2 cellular contexts compared by ENCODE assay signal in the genomic region with DNA sequence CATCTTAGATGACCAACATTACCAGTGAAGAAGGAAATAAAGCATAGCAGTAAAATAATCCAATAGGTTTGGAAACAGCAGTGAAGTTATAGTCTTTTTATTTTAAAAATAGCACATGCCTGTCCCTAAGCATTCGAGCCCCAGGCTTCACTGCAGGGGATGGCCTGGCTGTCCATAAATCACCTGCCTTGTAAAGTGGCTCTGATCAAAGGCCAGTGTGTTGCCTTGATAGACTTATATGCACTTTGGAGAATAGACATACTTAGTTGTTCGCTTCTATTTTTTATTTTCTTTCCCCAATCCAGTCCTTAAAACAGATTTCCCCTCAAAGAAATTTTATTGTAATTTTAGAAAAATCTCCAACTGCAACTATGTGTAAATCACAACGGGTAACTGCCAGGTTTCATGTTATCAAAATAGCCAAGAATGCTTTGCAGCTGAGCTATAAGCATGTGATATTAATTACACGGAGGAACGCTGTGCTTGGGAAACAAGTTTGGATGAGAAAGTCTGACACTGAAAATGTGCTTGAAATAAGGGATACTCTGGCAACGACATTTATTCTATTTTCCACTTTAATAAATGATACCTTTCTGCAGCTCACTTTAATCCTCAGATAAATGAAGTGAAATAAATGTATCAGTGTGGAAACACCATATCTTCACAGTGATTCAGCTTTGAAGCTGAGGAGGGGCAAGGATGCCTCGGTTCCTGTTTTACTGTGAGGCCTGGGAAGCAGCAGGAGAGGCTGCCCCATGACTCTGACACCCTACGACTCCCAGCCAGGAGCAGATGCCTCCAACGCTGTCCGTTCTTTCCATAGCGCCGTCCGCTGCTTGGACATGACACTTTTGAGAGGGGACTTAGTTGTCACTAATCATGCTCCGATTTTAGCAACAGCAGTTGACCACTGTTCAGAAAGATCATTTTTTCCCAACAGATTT.
A peak's percentile ranks its signal among the peaks of the same experiment; 100 is the strongest.
TF ChIP-seq lines count a peak whose summit lies in the region.

No MANE protein-coding gene starts in this region.

TF ChIP-seq in HEK293T, 16 proteins besides CTCF, POLR2A, EP300 and RAD21:
- TF ChIP-seq FOXM1 (IDR thresholded peaks at IDR 0.05; ENCODE audit: borderline replicate concordance) = no peak
- TF ChIP-seq, protein P1, sequence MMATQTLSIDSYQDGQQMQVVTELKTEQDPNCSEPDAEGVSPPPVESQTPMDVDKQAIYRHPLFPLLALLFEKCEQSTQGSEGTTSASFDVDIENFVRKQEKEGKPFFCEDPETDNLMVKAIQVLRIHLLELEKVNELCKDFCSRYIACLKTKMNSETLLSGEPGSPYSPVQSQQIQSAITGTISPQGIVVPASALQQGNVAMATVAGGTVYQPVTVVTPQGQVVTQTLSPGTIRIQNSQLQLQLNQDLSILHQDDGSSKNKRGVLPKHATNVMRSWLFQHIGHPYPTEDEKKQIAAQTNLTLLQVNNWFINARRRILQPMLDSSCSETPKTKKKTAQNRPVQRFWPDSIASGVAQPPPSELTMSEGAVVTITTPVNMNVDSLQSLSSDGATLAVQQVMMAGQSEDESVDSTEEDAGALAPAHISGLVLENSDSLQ (IDR thresholded peaks at IDR 0.05) = peak; percentile 74

TF ChIP-seq in H1, 55 proteins besides CTCF, POLR2A, EP300 and RAD21:
- TF ChIP-seq, protein P2, sequence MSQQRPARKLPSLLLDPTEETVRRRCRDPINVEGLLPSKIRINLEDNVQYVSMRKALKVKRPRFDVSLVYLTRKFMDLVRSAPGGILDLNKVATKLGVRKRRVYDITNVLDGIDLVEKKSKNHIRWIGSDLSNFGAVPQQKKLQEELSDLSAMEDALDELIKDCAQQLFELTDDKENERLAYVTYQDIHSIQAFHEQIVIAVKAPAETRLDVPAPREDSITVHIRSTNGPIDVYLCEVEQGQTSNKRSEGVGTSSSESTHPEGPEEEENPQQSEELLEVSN (IDR thresholded peaks at IDR 0.05) = no peak
- TF ChIP-seq SP1 (IDR thresholded peaks at IDR 0.05; ENCODE audit: low read depth, low read length) = no peak
- TF ChIP-seq TCF12 (IDR thresholded peaks at IDR 0.05; ENCODE audit: low read depth, low read length) = no peak
- no peak for TF ChIP-seq GABPA (IDR thresholded peaks at IDR 0.05; ENCODE audit: borderline replicate concordance, insufficient read depth, low read length)
- TF ChIP-seq KDM1A (IDR thresholded peaks at IDR 0.05; ENCODE audit: borderline replicate concordance, low read length) = no peak
- TF ChIP-seq, protein P3, sequence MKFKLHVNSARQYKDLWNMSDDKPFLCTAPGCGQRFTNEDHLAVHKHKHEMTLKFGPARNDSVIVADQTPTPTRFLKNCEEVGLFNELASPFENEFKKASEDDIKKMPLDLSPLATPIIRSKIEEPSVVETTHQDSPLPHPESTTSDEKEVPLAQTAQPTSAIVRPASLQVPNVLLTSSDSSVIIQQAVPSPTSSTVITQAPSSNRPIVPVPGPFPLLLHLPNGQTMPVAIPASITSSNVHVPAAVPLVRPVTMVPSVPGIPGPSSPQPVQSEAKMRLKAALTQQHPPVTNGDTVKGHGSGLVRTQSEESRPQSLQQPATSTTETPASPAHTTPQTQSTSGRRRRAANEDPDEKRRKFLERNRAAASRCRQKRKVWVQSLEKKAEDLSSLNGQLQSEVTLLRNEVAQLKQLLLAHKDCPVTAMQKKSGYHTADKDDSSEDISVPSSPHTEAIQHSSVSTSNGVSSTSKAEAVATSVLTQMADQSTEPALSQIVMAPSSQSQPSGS (IDR thresholded peaks at IDR 0.05; ENCODE audit: low read length) = no peak
- no peak for TF ChIP-seq PHF8 (conservative IDR thresholded peaks at IDR 0.05; ENCODE audit: low read depth, low read length)
- TF ChIP-seq EZH2 (IDR thresholded peaks at IDR 0.05; ENCODE audit: low read depth, low read length, severe bottlenecking) = no peak
- no peak for TF ChIP-seq RNF2 (IDR thresholded peaks at IDR 0.05; ENCODE audit: borderline replicate concordance, low read depth, low read length, missing control alignments, poor library complexity, severe bottlenecking)
- no peak for TF ChIP-seq SP4 (IDR thresholded peaks at IDR 0.05; ENCODE audit: low read length)
- TF ChIP-seq HDAC6 (IDR thresholded peaks at IDR 0.05; ENCODE audit: low read depth, low read length) = no peak
- TF ChIP-seq, protein P4, sequence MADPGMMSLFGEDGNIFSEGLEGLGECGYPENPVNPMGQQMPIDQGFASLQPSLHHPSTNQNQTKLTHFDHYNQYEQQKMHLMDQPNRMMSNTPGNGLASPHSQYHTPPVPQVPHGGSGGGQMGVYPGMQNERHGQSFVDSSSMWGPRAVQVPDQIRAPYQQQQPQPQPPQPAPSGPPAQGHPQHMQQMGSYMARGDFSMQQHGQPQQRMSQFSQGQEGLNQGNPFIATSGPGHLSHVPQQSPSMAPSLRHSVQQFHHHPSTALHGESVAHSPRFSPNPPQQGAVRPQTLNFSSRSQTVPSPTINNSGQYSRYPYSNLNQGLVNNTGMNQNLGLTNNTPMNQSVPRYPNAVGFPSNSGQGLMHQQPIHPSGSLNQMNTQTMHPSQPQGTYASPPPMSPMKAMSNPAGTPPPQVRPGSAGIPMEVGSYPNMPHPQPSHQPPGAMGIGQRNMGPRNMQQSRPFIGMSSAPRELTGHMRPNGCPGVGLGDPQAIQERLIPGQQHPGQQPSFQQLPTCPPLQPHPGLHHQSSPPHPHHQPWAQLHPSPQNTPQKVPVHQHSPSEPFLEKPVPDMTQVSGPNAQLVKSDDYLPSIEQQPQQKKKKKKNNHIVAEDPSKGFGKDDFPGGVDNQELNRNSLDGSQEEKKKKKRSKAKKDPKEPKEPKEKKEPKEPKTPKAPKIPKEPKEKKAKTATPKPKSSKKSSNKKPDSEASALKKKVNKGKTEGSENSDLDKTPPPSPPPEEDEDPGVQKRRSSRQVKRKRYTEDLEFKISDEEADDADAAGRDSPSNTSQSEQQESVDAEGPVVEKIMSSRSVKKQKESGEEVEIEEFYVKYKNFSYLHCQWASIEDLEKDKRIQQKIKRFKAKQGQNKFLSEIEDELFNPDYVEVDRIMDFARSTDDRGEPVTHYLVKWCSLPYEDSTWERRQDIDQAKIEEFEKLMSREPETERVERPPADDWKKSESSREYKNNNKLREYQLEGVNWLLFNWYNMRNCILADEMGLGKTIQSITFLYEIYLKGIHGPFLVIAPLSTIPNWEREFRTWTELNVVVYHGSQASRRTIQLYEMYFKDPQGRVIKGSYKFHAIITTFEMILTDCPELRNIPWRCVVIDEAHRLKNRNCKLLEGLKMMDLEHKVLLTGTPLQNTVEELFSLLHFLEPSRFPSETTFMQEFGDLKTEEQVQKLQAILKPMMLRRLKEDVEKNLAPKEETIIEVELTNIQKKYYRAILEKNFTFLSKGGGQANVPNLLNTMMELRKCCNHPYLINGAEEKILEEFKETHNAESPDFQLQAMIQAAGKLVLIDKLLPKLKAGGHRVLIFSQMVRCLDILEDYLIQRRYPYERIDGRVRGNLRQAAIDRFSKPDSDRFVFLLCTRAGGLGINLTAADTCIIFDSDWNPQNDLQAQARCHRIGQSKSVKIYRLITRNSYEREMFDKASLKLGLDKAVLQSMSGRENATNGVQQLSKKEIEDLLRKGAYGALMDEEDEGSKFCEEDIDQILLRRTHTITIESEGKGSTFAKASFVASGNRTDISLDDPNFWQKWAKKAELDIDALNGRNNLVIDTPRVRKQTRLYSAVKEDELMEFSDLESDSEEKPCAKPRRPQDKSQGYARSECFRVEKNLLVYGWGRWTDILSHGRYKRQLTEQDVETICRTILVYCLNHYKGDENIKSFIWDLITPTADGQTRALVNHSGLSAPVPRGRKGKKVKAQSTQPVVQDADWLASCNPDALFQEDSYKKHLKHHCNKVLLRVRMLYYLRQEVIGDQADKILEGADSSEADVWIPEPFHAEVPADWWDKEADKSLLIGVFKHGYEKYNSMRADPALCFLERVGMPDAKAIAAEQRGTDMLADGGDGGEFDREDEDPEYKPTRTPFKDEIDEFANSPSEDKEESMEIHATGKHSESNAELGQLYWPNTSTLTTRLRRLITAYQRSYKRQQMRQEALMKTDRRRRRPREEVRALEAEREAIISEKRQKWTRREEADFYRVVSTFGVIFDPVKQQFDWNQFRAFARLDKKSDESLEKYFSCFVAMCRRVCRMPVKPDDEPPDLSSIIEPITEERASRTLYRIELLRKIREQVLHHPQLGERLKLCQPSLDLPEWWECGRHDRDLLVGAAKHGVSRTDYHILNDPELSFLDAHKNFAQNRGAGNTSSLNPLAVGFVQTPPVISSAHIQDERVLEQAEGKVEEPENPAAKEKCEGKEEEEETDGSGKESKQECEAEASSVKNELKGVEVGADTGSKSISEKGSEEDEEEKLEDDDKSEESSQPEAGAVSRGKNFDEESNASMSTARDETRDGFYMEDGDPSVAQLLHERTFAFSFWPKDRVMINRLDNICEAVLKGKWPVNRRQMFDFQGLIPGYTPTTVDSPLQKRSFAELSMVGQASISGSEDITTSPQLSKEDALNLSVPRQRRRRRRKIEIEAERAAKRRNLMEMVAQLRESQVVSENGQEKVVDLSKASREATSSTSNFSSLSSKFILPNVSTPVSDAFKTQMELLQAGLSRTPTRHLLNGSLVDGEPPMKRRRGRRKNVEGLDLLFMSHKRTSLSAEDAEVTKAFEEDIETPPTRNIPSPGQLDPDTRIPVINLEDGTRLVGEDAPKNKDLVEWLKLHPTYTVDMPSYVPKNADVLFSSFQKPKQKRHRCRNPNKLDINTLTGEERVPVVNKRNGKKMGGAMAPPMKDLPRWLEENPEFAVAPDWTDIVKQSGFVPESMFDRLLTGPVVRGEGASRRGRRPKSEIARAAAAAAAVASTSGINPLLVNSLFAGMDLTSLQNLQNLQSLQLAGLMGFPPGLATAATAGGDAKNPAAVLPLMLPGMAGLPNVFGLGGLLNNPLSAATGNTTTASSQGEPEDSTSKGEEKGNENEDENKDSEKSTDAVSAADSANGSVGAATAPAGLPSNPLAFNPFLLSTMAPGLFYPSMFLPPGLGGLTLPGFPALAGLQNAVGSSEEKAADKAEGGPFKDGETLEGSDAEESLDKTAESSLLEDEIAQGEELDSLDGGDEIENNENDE (IDR thresholded peaks at IDR 0.05; ENCODE audit: insufficient replicate concordance, low read length) = no peak
- no peak for TF ChIP-seq CEBPB (IDR thresholded peaks at IDR 0.05; ENCODE audit: low read depth, low read length)
- TF ChIP-seq POU5F1 (IDR thresholded peaks at IDR 0.05; ENCODE audit: low read depth, low read length) = no peak
- no peak for TF ChIP-seq CREB1 (IDR thresholded peaks at IDR 0.05)
- TF ChIP-seq TAF7 (optimal IDR thresholded peaks at IDR 0.05; ENCODE audit: borderline replicate concordance, low read depth, low read length) = no peak
- no peak for TF ChIP-seq NANOG (IDR thresholded peaks at IDR 0.05; ENCODE audit: insufficient read depth, low read depth, low read length, poor library complexity, severe bottlenecking)
- TF ChIP-seq ZNF274 (IDR thresholded peaks at IDR 0.05; ENCODE audit: borderline replicate concordance, extremely low read depth, low read length) = no peak
